Comparison of ENCODE assay signal across 1 cellular context in the genomic region with DNA sequence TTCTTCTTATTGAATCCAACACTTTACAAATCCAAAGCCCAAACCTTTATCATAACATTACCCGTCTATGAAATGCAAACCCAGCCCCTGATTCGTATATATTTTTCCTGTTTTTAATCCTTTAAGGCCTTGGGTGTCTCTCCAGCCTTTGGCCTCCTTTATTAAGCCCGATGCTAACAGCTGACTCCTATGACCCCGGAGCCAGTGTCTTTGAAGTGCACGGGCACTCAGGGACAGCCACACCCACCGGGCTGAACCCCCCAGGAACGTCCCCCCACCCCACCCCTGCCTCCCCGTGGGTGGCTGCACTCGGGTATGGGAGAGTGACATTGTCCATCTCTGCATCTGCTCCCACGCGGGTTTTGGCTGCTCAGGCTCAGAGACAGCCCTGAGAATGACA.
TF ChIP-seq lines count a peak whose summit lies in the region.

No MANE protein-coding gene starts in this region.

TF ChIP-seq in HepG2, 621 proteins besides CTCF, POLR2A, EP300 and RAD21:
- TF ChIP-seq, protein P1, sequence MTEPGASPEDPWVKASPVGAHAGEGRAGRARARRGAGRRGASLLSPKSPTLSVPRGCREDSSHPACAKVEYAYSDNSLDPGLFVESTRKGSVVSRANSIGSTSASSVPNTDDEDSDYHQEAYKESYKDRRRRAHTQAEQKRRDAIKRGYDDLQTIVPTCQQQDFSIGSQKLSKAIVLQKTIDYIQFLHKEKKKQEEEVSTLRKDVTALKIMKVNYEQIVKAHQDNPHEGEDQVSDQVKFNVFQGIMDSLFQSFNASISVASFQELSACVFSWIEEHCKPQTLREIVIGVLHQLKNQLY (CRISPR knock-in tag; IDR thresholded peaks at IDR 0.05) = no peak
- TF ChIP-seq, protein P2, sequence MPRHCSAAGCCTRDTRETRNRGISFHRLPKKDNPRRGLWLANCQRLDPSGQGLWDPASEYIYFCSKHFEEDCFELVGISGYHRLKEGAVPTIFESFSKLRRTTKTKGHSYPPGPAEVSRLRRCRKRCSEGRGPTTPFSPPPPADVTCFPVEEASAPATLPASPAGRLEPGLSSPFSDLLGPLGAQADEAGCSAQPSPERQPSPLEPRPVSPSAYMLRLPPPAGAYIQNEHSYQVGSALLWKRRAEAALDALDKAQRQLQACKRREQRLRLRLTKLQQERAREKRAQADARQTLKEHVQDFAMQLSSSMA (CRISPR knock-in tag; IDR thresholded peaks at IDR 0.05) = no peak
- TF ChIP-seq, protein P3, sequence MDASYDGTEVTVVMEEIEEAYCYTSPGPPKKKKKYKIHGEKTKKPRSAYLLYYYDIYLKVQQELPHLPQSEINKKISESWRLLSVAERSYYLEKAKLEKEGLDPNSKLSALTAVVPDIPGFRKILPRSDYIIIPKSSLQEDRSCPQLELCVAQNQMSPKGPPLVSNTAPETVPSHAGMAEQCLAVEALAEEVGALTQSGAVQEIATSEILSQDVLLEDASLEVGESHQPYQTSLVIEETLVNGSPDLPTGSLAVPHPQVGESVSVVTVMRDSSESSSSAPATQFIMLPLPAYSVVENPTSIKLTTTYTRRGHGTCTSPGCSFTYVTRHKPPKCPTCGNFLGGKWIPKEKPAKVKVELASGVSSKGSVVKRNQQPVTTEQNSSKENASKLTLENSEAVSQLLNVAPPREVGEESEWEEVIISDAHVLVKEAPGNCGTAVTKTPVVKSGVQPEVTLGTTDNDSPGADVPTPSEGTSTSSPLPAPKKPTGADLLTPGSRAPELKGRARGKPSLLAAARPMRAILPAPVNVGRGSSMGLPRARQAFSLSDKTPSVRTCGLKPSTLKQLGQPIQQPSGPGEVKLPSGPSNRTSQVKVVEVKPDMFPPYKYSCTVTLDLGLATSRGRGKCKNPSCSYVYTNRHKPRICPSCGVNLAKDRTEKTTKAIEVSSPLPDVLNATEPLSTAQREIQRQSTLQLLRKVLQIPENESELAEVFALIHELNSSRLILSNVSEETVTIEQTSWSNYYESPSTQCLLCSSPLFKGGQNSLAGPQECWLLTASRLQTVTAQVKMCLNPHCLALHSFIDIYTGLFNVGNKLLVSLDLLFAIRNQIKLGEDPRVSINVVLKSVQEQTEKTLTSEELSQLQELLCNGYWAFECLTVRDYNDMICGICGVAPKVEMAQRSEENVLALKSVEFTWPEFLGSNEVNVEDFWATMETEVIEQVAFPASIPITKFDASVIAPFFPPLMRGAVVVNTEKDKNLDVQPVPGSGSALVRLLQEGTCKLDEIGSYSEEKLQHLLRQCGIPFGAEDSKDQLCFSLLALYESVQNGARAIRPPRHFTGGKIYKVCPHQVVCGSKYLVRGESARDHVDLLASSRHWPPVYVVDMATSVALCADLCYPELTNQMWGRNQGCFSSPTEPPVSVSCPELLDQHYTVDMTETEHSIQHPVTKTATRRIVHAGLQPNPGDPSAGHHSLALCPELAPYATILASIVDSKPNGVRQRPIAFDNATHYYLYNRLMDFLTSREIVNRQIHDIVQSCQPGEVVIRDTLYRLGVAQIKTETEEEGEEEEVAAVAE (CRISPR knock-in tag; IDR thresholded peaks at IDR 0.05; ENCODE audit: borderline replicate concordance) = no peak
- no peak for TF ChIP-seq NR1H2 (CRISPR knock-in tag; IDR thresholded peaks at IDR 0.05; ENCODE audit: borderline replicate concordance, low read depth)
